ENCODE assay signal across 8 cellular contexts in genomic region chr20:23061713-23062561, GRCh38. TPM values are rescaled to one million over a fixed set of nuclear protein-coding genes. Genes with fewer than 3 reads are reported as not detected.
DNase-seq lines count a peak whose midpoint lies in the region; TF ChIP-seq lines count a peak whose summit lies in the region.

No MANE protein-coding gene starts in this region.

- no peaks in the 10 kb centered on the region for H3K4me1 ChIP-seq in HAP-1

- H3K4me3 ChIP-seq in AG04449 (ENCODE audit: low read depth, low read length) (no peak overlapping the region), kidney epithelial cell (ENCODE audit: low read depth, low read length) (no peak overlapping the region), HAP-1 (no peak overlapping the region)

- H3K27me3 ChIP-seq in kidney epithelial cell (ENCODE audit: control insufficient read depth, insufficient read depth, low read length) (no peaks in the 10 kb centered on the region), HAP-1 (ENCODE audit: low read depth) (no peaks in the 10 kb centered on the region)

- CTCF ChIA-PET in AG04449 (lab: Yijun Ruan, JAX) = interaction anchor here (1.1 to 4.0 kb wide), 6 partner anchors 12 to 370 kb away, joined by 3 to 33 read pairs (median 5); partner anchors contain the start of gene THBD

- H3K9me3 ChIP-seq in HAP-1 = no peaks in the 10 kb centered on the region; the same call in 1 of the 2 replicates

- POLR2A ChIA-PET in AG04449 (lab: Yijun Ruan, JAX) = interaction anchor here (0.6 kb wide), 1 partner anchor 169 kb away, joined by 3 read pairs; no protein-coding TSS in a partner anchor

- in situ Hi-C loops in HAP-1 (cut with MboI; ENCODE audit: low sequenced_read_pairs) = no loop called here

- H3K36me3 ChIP-seq in kidney epithelial cell (ENCODE audit: control insufficient read depth, insufficient read depth, low read length) = no peaks in the 10 kb centered on the region
- H3K36me3 ChIP-seq in HAP-1 (replicated peaks) = no peaks in the 10 kb centered on the region

- peak; percentile 71 for TF ChIP-seq CTCF in AG04449 (IDR thresholded peaks at IDR 0.05; ENCODE audit: insufficient read depth, low read length, missing control alignments)
- peak; percentile 27 for TF ChIP-seq CTCF in kidney epithelial cell (IDR thresholded peaks at IDR 0.05; ENCODE audit: insufficient read depth, low read length, poor library complexity, severe bottlenecking)

- DNase-seq in AG04449 (ENCODE audit: low read depth, low spot score) (peak; percentile 12), LoVo (ENCODE audit: low spot score) (peak; percentile 12), amniotic stem cell (lab: John Stamatoyannopoulos, UW) (peak; percentile 87), kidney epithelial cell (ENCODE audit: low read depth) (no peak), ureter (ENCODE audit: low spot score) (peak; percentile 67), occipital lobe (lab: John Stamatoyannopoulos, UW) (no peak), HAP-1 (ENCODE audit: low spot score in 2 of 2) (no peak)
- DNase-seq in stimulated activated CD4-positive, alpha-beta T cell treated with anti-CD3 and anti-CD28 coated beads, Interleukin-4, amount 100 ng/mL, for 4 hours = no peak

RNA-seq across cellular contexts. Expression of gene THBD, which starts 12.5 kb away (rescaled TPM):
- 17.1 and 19.9 TPM in 2 replicates for total RNA-seq in kidney epithelial cell
- total RNA-seq in ureter = 35.4 TPM
- 0.94 TPM for total RNA-seq in occipital lobe

RNA-seq across cellular contexts. Expression of gene CD93, which starts 24.2 kb away (rescaled TPM):
- total RNA-seq in kidney epithelial cell = 1.0 and 1.3 TPM in 2 replicates
- 53.7 TPM for total RNA-seq in ureter
- 13.6 TPM for total RNA-seq in occipital lobe

RNA-seq across cellular contexts. Expression of gene SSTR4, which starts 26.8 kb away (rescaled TPM):
- not detected in 2 replicates for total RNA-seq in kidney epithelial cell
- total RNA-seq in ureter = not detected
- not detected for total RNA-seq in occipital lobe

Comparison
In these comparisons a context has a peak if more than half of its experiments do, and no peak if none do; other contexts are left out.
1. DNase-seq: peak in AG04449 (single experiment), LoVo (single experiment), amniotic stem cell (single experiment) and ureter (single experiment); none in kidney epithelial cell (single experiment), stimulated activated CD4-positive, alpha-beta T cell treated with anti-CD3 and anti-CD28 coated beads, Interleukin-4, amount 100 ng/mL, for 4 hours (0 of 2), occipital lobe (single experiment) and HAP-1 (0 of 2).